Comparison of ENCODE assay signal across 8 cellular contexts in the genomic region with DNA sequence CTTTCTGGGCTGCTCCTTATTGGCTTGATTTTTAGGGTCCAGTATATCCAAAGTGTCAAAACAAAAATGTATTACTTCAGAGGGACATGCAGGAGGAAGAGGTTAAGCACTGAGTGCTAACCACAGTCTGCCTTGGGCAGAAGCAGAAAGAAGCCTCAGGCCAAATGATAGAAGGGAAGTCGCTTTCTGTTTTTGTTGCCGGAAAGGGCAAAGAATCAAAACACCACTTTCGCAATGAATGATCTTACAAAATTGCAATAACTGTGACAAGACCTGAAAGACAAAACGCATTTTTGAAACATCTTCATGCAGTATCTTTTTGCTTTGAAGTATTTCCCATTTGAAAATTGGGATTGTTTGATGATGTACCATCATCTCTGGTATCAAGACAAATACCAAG.
DNase-seq lines count a peak whose midpoint lies in the region; ATAC-seq and TF ChIP-seq lines count a peak whose summit lies in the region.

No MANE protein-coding gene starts in this region.

- no peaks in the 10 kb centered on the region for H3F3A ChIP-seq in OCI-LY1 (ENCODE audit: insufficient read depth, low read length)

- H3K4me1 ChIP-seq in OCI-LY1 (ENCODE audit: insufficient read depth, low read length, severe bottlenecking): peaks cover 11% of the 10 kb centered on the region
- H3K4me1 ChIP-seq in right lobe of liver: peaks cover 0 to 11% (median 2%) of the 10 kb centered on the region in 4 donors

- H3K4me3 Mint-ChIP-seq in activated CD8-positive, alpha-beta memory T cell treated with anti-CD3 and anti-CD28 coated beads, Interleukin-2, amount 10 ng/mL, durations not matched to agents 7 days and 5 days: peak overlapping the region; percentile 34
- no peak overlapping the region for H3K4me3 Mint-ChIP-seq in endothelial cell (ENCODE audit: unreplicated experiment)

- DNase-seq in activated CD8-positive, alpha-beta memory T cell treated with anti-CD3 and anti-CD28 coated beads, Interleukin-2, amount 10 ng/mL, durations not matched to agents 7 days and 5 days: peak; percentile 80
- DNase-seq in activated CD8-positive, alpha-beta memory T cell treated with anti-CD3 and anti-CD28 coated beads, Interleukin-2, amount 50 U/mL, for 48 hours: no peak
- no peak for DNase-seq in right lobe of liver
- DNase-seq in DMS 273 (lab: John Stamatoyannopoulos, UW; ENCODE audit: unreplicated experiment): no peak
- no peak for DNase-seq in posterior vena cava (ENCODE audit: low spot score)
- no peak for DNase-seq in endothelial cell (ENCODE audit: low spot score)

- peak overlapping the region; percentile 89 for H3K27ac Mint-ChIP-seq in activated CD8-positive, alpha-beta memory T cell treated with anti-CD3 and anti-CD28 coated beads, Interleukin-2, amount 10 ng/mL, durations not matched to agents 7 days and 5 days
- no peak overlapping the region for H3K27ac Mint-ChIP-seq in endothelial cell (ENCODE audit: unreplicated experiment)

- ATAC-seq in activated CD8-positive, alpha-beta memory T cell treated with anti-CD3 and anti-CD28 coated beads, Interleukin-2, amount 10 ng/mL, durations not matched to agents 7 days and 5 days: peak; percentile 75
- peak; percentile 78 for ATAC-seq in HG02798 (IDR thresholded peaks at IDR 0.05; ENCODE audit: poor library complexity, unreplicated experiment)
- ATAC-seq in right lobe of liver: peak; percentile 53 to 58 (median 56)

- WGBS in right lobe of liver (ENCODE audit: insufficient coverage, low coverage, low lambda C conversion rate, missing lambda C conversion rate): 9% methylated on average over 4 of the region's 4 CpGs

- H3K9me3 Mint-ChIP-seq in activated CD8-positive, alpha-beta memory T cell treated with anti-CD3 and anti-CD28 coated beads, Interleukin-2, amount 10 ng/mL, durations not matched to agents 7 days and 5 days (ENCODE audit: low read depth): no peaks in the 10 kb centered on the region
- H3K9me3 Mint-ChIP-seq in endothelial cell (ENCODE audit: unreplicated experiment): no peaks in the 10 kb centered on the region

- peaks cover 64% of the 10 kb centered on the region for H3K4me1 Mint-ChIP-seq in activated CD8-positive, alpha-beta memory T cell treated with anti-CD3 and anti-CD28 coated beads, Interleukin-2, amount 10 ng/mL, durations not matched to agents 7 days and 5 days
- peaks cover 5% of the 10 kb centered on the region for H3K4me1 Mint-ChIP-seq in endothelial cell (ENCODE audit: unreplicated experiment)

- no peaks in the 10 kb centered on the region for H3K9me3 ChIP-seq in OCI-LY1 (ENCODE audit: low read length)
- no peaks in the 10 kb centered on the region for H3K9me3 ChIP-seq in right lobe of liver

- TF ChIP-seq CTCF in OCI-LY1 (IDR thresholded peaks at IDR 0.05; ENCODE audit: low read length) (no peak), right lobe of liver (IDR thresholded peaks at IDR 0.05) (no peak), endothelial cell (IDR thresholded peaks at IDR 0.05; ENCODE audit: unreplicated experiment) (no peak)

- no peaks in the 10 kb centered on the region for H3K27me3 Mint-ChIP-seq in activated CD8-positive, alpha-beta memory T cell treated with anti-CD3 and anti-CD28 coated beads, Interleukin-2, amount 10 ng/mL, durations not matched to agents 7 days and 5 days
- H3K27me3 Mint-ChIP-seq in endothelial cell (ENCODE audit: unreplicated experiment): peaks cover 2% of the 10 kb centered on the region

- H3K36me3 ChIP-seq in OCI-LY1 (ENCODE audit: insufficient read depth, low read length) (no peaks in the 10 kb centered on the region), right lobe of liver (no peaks in the 10 kb centered on the region)

- no peaks in the 10 kb centered on the region for H3K79me2 ChIP-seq in OCI-LY1 (ENCODE audit: insufficient read depth, low read length)

- CTCF ChIA-PET in activated CD8-positive, alpha-beta memory T cell treated with anti-CD3 and anti-CD28 coated beads, Interleukin-2, amount 10 ng/mL, durations not matched to agents 7 days and 5 days (lab: Charles Lee): interaction anchor here (0.9 to 1.8 kb wide), 3 partner anchors 9 to 55 kb away, joined by 3 to 10 read pairs (median 5); no protein-coding TSS in a partner anchor

- H2AFZ ChIP-seq in OCI-LY1 (ENCODE audit: low read length): peak overlapping the region; percentile 82; the same call in 1 of the 2 replicates

- intact Hi-C loops in right lobe of liver (cut with DNase I): no loop called here
- intact Hi-C loops in posterior vena cava (cut with DNase I): no loop called here

- no peaks in the 10 kb centered on the region for H3K9me2 ChIP-seq in OCI-LY1 (ENCODE audit: low read depth, low read length)

- H4K20me1 ChIP-seq in OCI-LY1 (ENCODE audit: insufficient read depth, low read length): no peaks in the 10 kb centered on the region

- peaks cover 9% of the 10 kb centered on the region for H3K36me3 Mint-ChIP-seq in activated CD8-positive, alpha-beta memory T cell treated with anti-CD3 and anti-CD28 coated beads, Interleukin-2, amount 10 ng/mL, durations not matched to agents 7 days and 5 days
- H3K36me3 Mint-ChIP-seq in endothelial cell (ENCODE audit: low read depth, unreplicated experiment): no peaks in the 10 kb centered on the region

- H3K4me2 ChIP-seq in OCI-LY1 (ENCODE audit: low read length): peak overlapping the region; percentile 55

- TF ChIP-seq POLR2A in right lobe of liver (IDR thresholded peaks at IDR 0.05): no peak

- H3K27me3 ChIP-seq in OCI-LY1 (ENCODE audit: insufficient read depth, low read length) (no peaks in the 10 kb centered on the region), right lobe of liver (no peaks in the 10 kb centered on the region)

- H3K27ac ChIP-seq in OCI-LY1 (ENCODE audit: low read depth, low read length, poor library complexity, severe bottlenecking): no peak overlapping the region
- H3K27ac ChIP-seq in right lobe of liver: peak overlapping the region; percentile 23 to 38 (median 38)

- H3K4me3 ChIP-seq in OCI-LY1 (ENCODE audit: low read depth, low read length, poor library complexity, severe bottlenecking) (peak overlapping the region; percentile 17), right lobe of liver (no peak overlapping the region)

- H3K9ac ChIP-seq in OCI-LY1 (ENCODE audit: low read length): no peak overlapping the region; the same call in 1 of the 2 replicates
